In genomic region chr3:46966811-46967210, GRCh38 we compare ENCODE assay signal across 1 cellular context.
TF ChIP-seq lines count a peak whose summit lies in the region.

No MANE protein-coding gene starts in this region.

TF ChIP-seq in HCT116, 20 proteins besides CTCF, POLR2A, EP300 and RAD21:
- TF ChIP-seq SRF (IDR thresholded peaks at IDR 0.05; ENCODE audit: low read depth): no peak
- TF ChIP-seq ZBTB33 (IDR thresholded peaks at IDR 0.05; ENCODE audit: extremely low read depth, insufficient replicate concordance, low read length): no peak
- TF ChIP-seq ZNF274 (IDR thresholded peaks at IDR 0.05; ENCODE audit: low read depth, low read length): no peak
- TF ChIP-seq, protein P1, sequence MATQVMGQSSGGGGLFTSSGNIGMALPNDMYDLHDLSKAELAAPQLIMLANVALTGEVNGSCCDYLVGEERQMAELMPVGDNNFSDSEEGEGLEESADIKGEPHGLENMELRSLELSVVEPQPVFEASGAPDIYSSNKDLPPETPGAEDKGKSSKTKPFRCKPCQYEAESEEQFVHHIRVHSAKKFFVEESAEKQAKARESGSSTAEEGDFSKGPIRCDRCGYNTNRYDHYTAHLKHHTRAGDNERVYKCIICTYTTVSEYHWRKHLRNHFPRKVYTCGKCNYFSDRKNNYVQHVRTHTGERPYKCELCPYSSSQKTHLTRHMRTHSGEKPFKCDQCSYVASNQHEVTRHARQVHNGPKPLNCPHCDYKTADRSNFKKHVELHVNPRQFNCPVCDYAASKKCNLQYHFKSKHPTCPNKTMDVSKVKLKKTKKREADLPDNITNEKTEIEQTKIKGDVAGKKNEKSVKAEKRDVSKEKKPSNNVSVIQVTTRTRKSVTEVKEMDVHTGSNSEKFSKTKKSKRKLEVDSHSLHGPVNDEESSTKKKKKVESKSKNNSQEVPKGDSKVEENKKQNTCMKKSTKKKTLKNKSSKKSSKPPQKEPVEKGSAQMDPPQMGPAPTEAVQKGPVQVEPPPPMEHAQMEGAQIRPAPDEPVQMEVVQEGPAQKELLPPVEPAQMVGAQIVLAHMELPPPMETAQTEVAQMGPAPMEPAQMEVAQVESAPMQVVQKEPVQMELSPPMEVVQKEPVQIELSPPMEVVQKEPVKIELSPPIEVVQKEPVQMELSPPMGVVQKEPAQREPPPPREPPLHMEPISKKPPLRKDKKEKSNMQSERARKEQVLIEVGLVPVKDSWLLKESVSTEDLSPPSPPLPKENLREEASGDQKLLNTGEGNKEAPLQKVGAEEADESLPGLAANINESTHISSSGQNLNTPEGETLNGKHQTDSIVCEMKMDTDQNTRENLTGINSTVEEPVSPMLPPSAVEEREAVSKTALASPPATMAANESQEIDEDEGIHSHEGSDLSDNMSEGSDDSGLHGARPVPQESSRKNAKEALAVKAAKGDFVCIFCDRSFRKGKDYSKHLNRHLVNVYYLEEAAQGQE (IDR thresholded peaks at IDR 0.05; ENCODE audit: low read depth): no peak
- no peak for TF ChIP-seq TCF7L2 (IDR thresholded peaks at IDR 0.05; ENCODE audit: borderline replicate concordance, extremely low read depth, insufficient read depth, insufficient read length)
- TF ChIP-seq EZH2phosphoT487 (IDR thresholded peaks at IDR 0.05; ENCODE audit: borderline replicate concordance): no peak
- TF ChIP-seq CBX3 (IDR thresholded peaks at IDR 0.05; ENCODE audit: low read depth): no peak
- no peak for TF ChIP-seq SIN3A (IDR thresholded peaks at IDR 0.05; ENCODE audit: low read depth)
- TF ChIP-seq ZFX (IDR thresholded peaks at IDR 0.05): no peak
- no peak for TF ChIP-seq JUND (IDR thresholded peaks at IDR 0.05)
- no peak for TF ChIP-seq CEBPB (IDR thresholded peaks at IDR 0.05; ENCODE audit: low read depth)
- no peak for TF ChIP-seq MAX (IDR thresholded peaks at IDR 0.05)
